Comparison of ENCODE assay signal across 1 cellular context in the genomic region with DNA sequence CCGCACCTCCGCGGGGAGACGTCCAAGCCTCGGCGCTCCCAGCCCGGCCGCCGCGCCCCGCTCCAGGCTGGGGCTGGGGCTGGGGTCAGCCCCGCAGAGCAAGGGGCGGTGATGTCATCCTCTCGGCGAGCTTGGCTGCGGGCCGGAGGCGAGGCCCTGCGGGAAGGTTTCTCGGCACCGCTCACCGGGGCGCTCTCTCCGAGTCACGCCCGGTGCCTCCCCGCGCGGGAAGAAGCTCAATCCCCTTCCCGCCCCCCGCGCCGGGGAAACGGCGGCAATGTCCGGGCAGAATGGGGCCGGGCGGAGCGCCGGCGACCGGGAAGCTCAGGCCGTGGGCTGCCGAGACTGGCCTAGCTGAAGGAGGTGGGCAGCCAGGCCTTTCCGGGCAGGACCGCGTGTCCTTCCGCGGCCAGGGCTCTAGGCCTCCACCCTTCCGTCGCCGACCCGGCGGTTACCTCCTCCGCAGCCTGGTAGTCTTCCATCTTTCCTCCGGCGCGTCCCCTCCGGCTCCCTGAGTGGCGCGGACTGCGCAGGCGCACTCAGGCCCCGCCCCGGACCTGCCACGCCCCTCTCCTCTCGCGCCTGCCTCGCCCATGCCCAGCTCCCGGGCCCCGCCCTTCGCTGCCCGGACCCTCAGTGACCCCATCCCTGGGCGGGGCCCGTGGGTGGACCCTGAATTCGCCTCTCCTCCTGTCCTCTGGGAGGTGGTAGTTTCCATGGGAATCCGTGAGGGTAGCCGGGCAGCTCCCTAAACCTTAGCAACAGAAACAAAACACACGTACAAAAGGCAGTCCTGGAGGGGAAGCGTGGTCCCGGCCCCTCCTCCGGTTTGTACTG.
TF ChIP-seq lines count a peak whose summit lies in the region.

Gene DYNLT1 (minus strand): TSS at position 517 of the 837 bp plus-strand sequence. CDS start 35 bp downstream, at position 482.

TF ChIP-seq in K562, 482 proteins besides CTCF, POLR2A, EP300 and RAD21 (continued from another document and continues in another):
- TF ChIP-seq PBX2 (CRISPR knock-in tag; IDR thresholded peaks at IDR 0.05; ENCODE audit: low read depth) (no peak), PBX2 (tag; conservative IDR thresholded peaks at IDR 0.05; ENCODE audit: low read depth) (no peak), ZNF165 (CRISPR knock-in tag; IDR thresholded peaks at IDR 0.05; ENCODE audit: borderline replicate concordance) (0 out of 2 replicates have a peak, but pooled peaks have one; percentile 41), STAT5B (CRISPR knock-in tag; IDR thresholded peaks at IDR 0.05) (no peak), PHF8 (IDR thresholded peaks at IDR 0.05; ENCODE audit: borderline replicate concordance, low read length) (peak; percentile 98), PRPF4 (IDR thresholded peaks at IDR 0.05; ENCODE audit: insufficient read depth, low read depth, low read length, poor library complexity, severe bottlenecking) (no peak), BRF1 (IDR thresholded peaks at IDR 0.05; ENCODE audit: borderline replicate concordance, extremely low read depth, insufficient read length) (no peak), MAFK (IDR thresholded peaks at IDR 0.05; ENCODE audit: low read length) (no peak), MAFF (IDR thresholded peaks at IDR 0.05; ENCODE audit: low read length) (no peak), RBBP5 (IDR thresholded peaks at IDR 0.05; ENCODE audit: borderline replicate concordance, insufficient read depth, low read length, poor library complexity, severe bottlenecking) (peak; percentile 99), SIN3A (IDR thresholded peaks at IDR 0.05; ENCODE audit: borderline replicate concordance in 2 of 2, control insufficient read depth in 1 of 2, low read depth in 2 of 2, low read length in 2 of 2) (peak; percentile 71 to 87; a peak in 3 of 4 replicates), PHF21A (IDR thresholded peaks at IDR 0.05; ENCODE audit: borderline replicate concordance, low read depth) (no peak), TCF3 (CRISPR knock-in tag; IDR thresholded peaks at IDR 0.05) (0 out of 2 replicates have a peak, but pooled peaks have one; percentile 14), FOXK1 (CRISPR knock-in tag; IDR thresholded peaks at IDR 0.05; ENCODE audit: borderline replicate concordance) (peak; percentile 59; the same call in 1 of the 2 replicates), WHSC1 (IDR thresholded peaks at IDR 0.05; ENCODE audit: low read length) (no peak), SPI1 (IDR thresholded peaks at IDR 0.05; ENCODE audit: borderline replicate concordance, low read depth, low read length) (no peak), ARID1B (IDR thresholded peaks at IDR 0.05) (peak; percentile 61; the same call in 1 of the 2 replicates), SIRT6 (IDR thresholded peaks at IDR 0.05; ENCODE audit: low read depth, low read length) (no peak), KLF13 (tag; IDR thresholded peaks at IDR 0.05; ENCODE audit: borderline replicate concordance, low read depth) (peak; percentile 98), AFF1 (IDR thresholded peaks at IDR 0.05; ENCODE audit: low read depth in 1 of 2, partially characterized antibody in 2 of 2) (no peak), CEBPG (CRISPR knock-in tag; IDR thresholded peaks at IDR 0.05) (peak; percentile 65), CEBPG (tag; conservative IDR thresholded peaks at IDR 0.05 in 1 of 2, IDR thresholded peaks at IDR 0.05 in 1 of 2) (no peak), ZNF41 (CRISPR knock-in tag; conservative IDR thresholded peaks at IDR 0.05) (no peak), TCF7 (IDR thresholded peaks at IDR 0.05; ENCODE audit: borderline replicate concordance) (no peak), CREB1 (IDR thresholded peaks at IDR 0.05) (peak; percentile 48; the same call in 1 of the 2 replicates), CREB1 (CRISPR knock-in tag; IDR thresholded peaks at IDR 0.05) (peak; percentile 53), ZNF398 (CRISPR knock-in tag; IDR thresholded peaks at IDR 0.05) (no peak), CHD4 (IDR thresholded peaks at IDR 0.05; ENCODE audit: insufficient read depth, insufficient replicate concordance, low read depth, low read length, poor library complexity, severe bottlenecking) (no peak), ATF1 (CRISPR knock-in tag; IDR thresholded peaks at IDR 0.05) (no peak), ATF1 (tag; IDR thresholded peaks at IDR 0.05) (peak; percentile 69), ZNF23 (CRISPR knock-in tag; IDR thresholded peaks at IDR 0.05) (no peak), E2F5 (CRISPR knock-in tag; IDR thresholded peaks at IDR 0.05) (peak; percentile 77; the same call in 1 of the 2 replicates), ELF2 (CRISPR knock-in tag; IDR thresholded peaks at IDR 0.05) (no peak), ELF4 (CRISPR knock-in tag; IDR thresholded peaks at IDR 0.05) (no peak), FUS (optimal IDR thresholded peaks at IDR 0.05; ENCODE audit: low read depth, low read length) (peak; percentile 94), ZSCAN29 (IDR thresholded peaks at IDR 0.05) (peak; percentile 49; the same call in 1 of the 2 replicates), FIP1L1 (IDR thresholded peaks at IDR 0.05; ENCODE audit: low read depth, low read length, poor library complexity, severe bottlenecking) (peak; percentile 94), GABPA (tag; conservative IDR thresholded peaks at IDR 0.05; ENCODE audit: low read depth) (peak; percentile 83), TAL1 (IDR thresholded peaks at IDR 0.05) (no peak), MYC (IDR thresholded peaks at IDR 0.05; ENCODE audit: low read depth, low read length) (peak; percentile 88), MYC (CRISPR knock-in tag; IDR thresholded peaks at IDR 0.05; ENCODE audit: borderline replicate concordance, low read depth) (peak; percentile 92; the same call in 1 of the 2 replicates), ZNF124 (CRISPR knock-in tag; IDR thresholded peaks at IDR 0.05) (0 out of 2 replicates have a peak, but pooled peaks have one; percentile 26), E2F6 (IDR thresholded peaks at IDR 0.05; ENCODE audit: borderline replicate concordance in 1 of 2, extremely low read depth in 1 of 2, insufficient read depth in 1 of 2, insufficient read length in 1 of 2, low read depth in 1 of 2, low read length in 1 of 2, poor library complexity in 1 of 2, severe bottlenecking in 1 of 2) (peak; percentile 78 to 90), KLF1 (tag; IDR thresholded peaks at IDR 0.05) (peak; percentile 92), SMARCB1 (IDR thresholded peaks at IDR 0.05; ENCODE audit: insufficient read length, low read depth) (no peak), ETS1 (conservative IDR thresholded peaks at IDR 0.05; ENCODE audit: control insufficient read depth, low read depth, low read length) (peak; percentile 28; the same call in 1 of the 2 replicates), ZNF133 (CRISPR knock-in tag; IDR thresholded peaks at IDR 0.05) (no peak), FOS (IDR thresholded peaks at IDR 0.05; ENCODE audit: extremely low read depth, insufficient read length) (no peak), HNRNPL (IDR thresholded peaks at IDR 0.05; ENCODE audit: low read depth, low read length) (peak; percentile 76; the same call in 1 of the 2 replicates), CBX1 (IDR thresholded peaks at IDR 0.05; ENCODE audit: low read depth) (peak; percentile 84; the same call in 1 of the 2 replicates), MCM7 (IDR thresholded peaks at IDR 0.05) (no peak), CBFB (CRISPR knock-in tag; IDR thresholded peaks at IDR 0.05) (peak; percentile 70; the same call in 1 of the 2 replicates)
- TF ChIP-seq, protein P1, sequence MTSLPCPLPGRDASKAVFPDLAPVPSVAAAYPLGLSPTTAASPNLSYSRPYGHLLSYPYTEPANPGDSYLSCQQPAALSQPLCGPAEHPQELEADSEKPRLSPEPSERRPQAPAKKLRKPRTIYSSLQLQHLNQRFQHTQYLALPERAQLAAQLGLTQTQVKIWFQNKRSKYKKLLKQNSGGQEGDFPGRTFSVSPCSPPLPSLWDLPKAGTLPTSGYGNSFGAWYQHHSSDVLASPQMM (CRISPR knock-in tag; IDR thresholded peaks at IDR 0.05), result no peak
- TF ChIP-seq, protein P2, sequence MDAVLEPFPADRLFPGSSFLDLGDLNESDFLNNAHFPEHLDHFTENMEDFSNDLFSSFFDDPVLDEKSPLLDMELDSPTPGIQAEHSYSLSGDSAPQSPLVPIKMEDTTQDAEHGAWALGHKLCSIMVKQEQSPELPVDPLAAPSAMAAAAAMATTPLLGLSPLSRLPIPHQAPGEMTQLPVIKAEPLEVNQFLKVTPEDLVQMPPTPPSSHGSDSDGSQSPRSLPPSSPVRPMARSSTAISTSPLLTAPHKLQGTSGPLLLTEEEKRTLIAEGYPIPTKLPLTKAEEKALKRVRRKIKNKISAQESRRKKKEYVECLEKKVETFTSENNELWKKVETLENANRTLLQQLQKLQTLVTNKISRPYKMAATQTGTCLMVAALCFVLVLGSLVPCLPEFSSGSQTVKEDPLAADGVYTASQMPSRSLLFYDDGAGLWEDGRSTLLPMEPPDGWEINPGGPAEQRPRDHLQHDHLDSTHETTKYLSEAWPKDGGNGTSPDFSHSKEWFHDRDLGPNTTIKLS (IDR thresholded peaks at IDR 0.05; ENCODE audit: borderline replicate concordance, low read depth), result peak; percentile 52; the same call in 1 of the 2 replicates
